Comparison of ENCODE assay signal across 1 cellular context in genomic region chr10:77909021-77909754, GRCh38.
TF ChIP-seq lines count a peak whose summit lies in the region.

No MANE protein-coding gene starts in this region.

TF ChIP-seq in GM23338, 12 proteins besides CTCF, POLR2A, EP300 and RAD21 (continued from another document):
- TF ChIP-seq ZNF462 (CRISPR knock-in tag; IDR thresholded peaks at IDR 0.05) (no peak), ETS1 (IDR thresholded peaks at IDR 0.05) (no peak), EZH2phosphoT487 (IDR thresholded peaks at IDR 0.05; ENCODE audit: unreplicated experiment) (no peak), EZH2 (IDR thresholded peaks at IDR 0.05; ENCODE audit: low read depth, unreplicated experiment) (no peak), JUNB (IDR thresholded peaks at IDR 0.05; ENCODE audit: unreplicated experiment) (no peak), POLR2AphosphoS5 (IDR thresholded peaks at IDR 0.05; ENCODE audit: low read depth) (no peak), REST (IDR thresholded peaks at IDR 0.05; ENCODE audit: unreplicated experiment) (no peak), ZNF114 (CRISPR knock-in tag; IDR thresholded peaks at IDR 0.05) (no peak), CREB1 (CRISPR knock-in tag; IDR thresholded peaks at IDR 0.05; ENCODE audit: low read depth) (no peak), STAT1 (IDR thresholded peaks at IDR 0.05; ENCODE audit: unreplicated experiment) (no peak)
